In the genomic region with DNA sequence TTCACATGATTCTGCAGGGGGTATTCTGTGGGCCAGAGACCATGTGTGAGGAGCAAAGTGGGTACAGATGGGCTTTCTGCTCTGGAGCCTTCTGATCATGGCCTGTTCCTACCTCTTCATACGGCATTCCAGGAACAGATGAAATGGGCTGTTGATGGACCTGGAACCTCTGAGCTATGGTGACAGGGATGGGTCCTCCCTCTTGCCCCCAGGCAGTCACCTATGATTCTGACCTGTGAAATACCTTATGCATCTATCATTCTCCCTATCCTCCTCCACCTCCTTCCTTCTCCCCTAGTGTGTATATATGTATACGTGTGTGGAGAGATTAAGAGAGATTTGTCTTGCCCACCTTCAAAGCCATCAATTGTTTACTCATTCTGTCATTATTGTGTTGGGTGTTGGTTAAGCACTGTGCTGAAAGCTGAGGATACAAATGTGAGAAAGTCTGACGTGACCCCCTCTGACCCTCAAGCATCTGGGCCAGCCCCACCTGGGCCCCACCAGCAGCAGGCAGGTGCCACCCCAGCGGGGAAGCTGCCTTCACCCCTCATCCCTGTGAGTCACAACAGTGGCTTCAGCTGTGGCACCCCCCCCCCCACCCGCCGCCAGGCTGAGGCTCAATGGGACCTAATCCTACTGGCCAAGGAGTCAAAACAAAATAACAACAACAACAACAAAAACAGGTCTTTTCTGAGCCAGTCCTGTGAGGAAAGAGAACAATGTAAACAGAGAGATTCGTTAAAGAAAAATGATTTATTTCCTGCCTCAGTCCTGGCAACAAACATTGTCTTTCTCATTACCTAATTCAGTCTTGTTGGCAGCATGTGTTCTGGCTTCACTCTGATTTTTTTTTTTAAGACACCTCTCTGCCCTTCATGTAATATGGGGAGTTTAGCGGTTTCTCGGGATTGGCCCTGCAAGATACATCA, we compare ENCODE assay signal across 17 cellular contexts.
DNase-seq lines count a peak whose midpoint lies in the region; ATAC-seq, FAIRE-seq and TF ChIP-seq lines count a peak whose summit lies in the region.
"Had no signal": no experiment of that assay in that cellular context is flagged by ENCODE, and none has a peak within 500 bp of the region (broad histone marks: within the 10 kb centered on the region; RNA-seq: fewer than 3 reads in every experiment).

No MANE protein-coding gene starts in this region.

- no peaks in the 10 kb centered on the region for H3K4me1 ChIP-seq in GM23338 (ENCODE audit: insufficient read depth)
- peaks cover 38% of the 10 kb centered on the region for H3K4me1 ChIP-seq in adipocyte (ENCODE audit: control insufficient read depth, insufficient read depth, low read length)
- peaks cover 36% of the 10 kb centered on the region for H3K4me1 ChIP-seq in keratinocyte (ENCODE audit: control insufficient read depth, extremely low read depth, insufficient read depth, low read length)
- peaks cover 25% of the 10 kb centered on the region for H3K4me1 ChIP-seq in smooth muscle cell (ENCODE audit: low read depth)

- no peak for DNase-seq in GM23338 (ENCODE audit: low spot score)
- DNase-seq in adipocyte (ENCODE audit: low read depth): peak; percentile 45
- DNase-seq in keratinocyte (ENCODE audit: low read depth, low spot score): no peak
- DNase-seq in smooth muscle cell (lab: John Stamatoyannopoulos, UW; ENCODE audit: unreplicated experiment): no peak
- DNase-seq in SHP77 treated with DMSO at 0.1 percent for 48 hours (lab: John Stamatoyannopoulos, UW): no peak
- DNase-seq in substantia nigra (lab: John Stamatoyannopoulos, UW): no peak
- DNase-seq in hypothalamus (lab: John Stamatoyannopoulos, UW): no peak
- DNase-seq: activated T-cell treated with anti-CD3 and anti-CD28 coated beads, Interleukin-2, amount 50 U/mL, for 72 hours; GF-D8; naive B cell; NCI-H1417 treated with DMSO at 0.1 percent for 48 hours; NK-92 treated with Interleukin-12 subunit alpha and Interleukin-12 subunit beta, amount 100 ng/mL, for 24 hours; stimulated activated CD8-positive, alpha-beta memory T cell treated with anti-CD3 and anti-CD28 coated beads, Interleukin-4, amount 100 ng/mL, for 48 hours had no signal

- 63% methylated on average over 9 of the region's 9 CpGs for WGBS in smooth muscle cell (ENCODE audit: low lambda C conversion rate)

- no peaks in the 10 kb centered on the region for H3K9me1 ChIP-seq in keratinocyte (ENCODE audit: control insufficient read depth, extremely low read depth, insufficient read depth, low read length)

- no peaks in the 10 kb centered on the region for H3K36me3 ChIP-seq in GM23338 (ENCODE audit: insufficient read depth)
- no peaks in the 10 kb centered on the region for H3K36me3 ChIP-seq in adipocyte (ENCODE audit: control insufficient read depth, insufficient read depth, low read length, severe bottlenecking)
- H3K36me3 ChIP-seq in keratinocyte (ENCODE audit: control insufficient read depth in 2 of 2, extremely low read depth in 1 of 2, insufficient read depth in 2 of 2, low read length in 2 of 2): no peaks in the 10 kb centered on the region
- H3K36me3 ChIP-seq in smooth muscle cell (ENCODE audit: low read depth): no peaks in the 10 kb centered on the region

- H3F3A ChIP-seq in GM23338 (replicated peaks; ENCODE audit: low read depth) (no peaks in the 10 kb centered on the region), smooth muscle cell (ENCODE audit: low read depth) (peaks cover 48% of the 10 kb centered on the region)

- H2AFZ ChIP-seq in GM23338 (peak overlapping the region; percentile 47; the same call in 1 of the 2 replicates), keratinocyte (ENCODE audit: control insufficient read depth, low read length) (peak overlapping the region; percentile 4), smooth muscle cell (ENCODE audit: low read depth) (no peak overlapping the region)

- peaks cover 8% of the 10 kb centered on the region; the same call in 2 of the 3 replicates for H3K4me1 Mint-ChIP-seq in GM23338
- H3K4me1 Mint-ChIP-seq: IgD-negative memory B cell, naive B cell had no signal

- H3K27ac Mint-ChIP-seq in GM23338: peak overlapping the region; percentile 55; the same call in 1 of the 2 replicates
- H3K27ac Mint-ChIP-seq: activated T-cell treated with anti-CD3 and anti-CD28 coated beads, Interleukin-2, amount 50 U/mL, for 72 hours had no signal

- TF ChIP-seq CTCF in GM23338 (conservative IDR thresholded peaks at IDR 0.05; ENCODE audit: low read depth in 2 of 2) (no peak), keratinocyte (optimal IDR thresholded peaks at IDR 0.05 in 1 of 3, IDR thresholded peaks at IDR 0.05 in 1 of 3, conservative IDR thresholded peaks at IDR 0.05 in 1 of 3; ENCODE audit: extremely low read depth in 1 of 3, insufficient read depth in 2 of 3, low read length in 3 of 3) (no peak), smooth muscle cell (IDR thresholded peaks at IDR 0.05; ENCODE audit: borderline replicate concordance, insufficient read depth, poor library complexity, severe bottlenecking) (no peak)

- H3K9ac ChIP-seq in adipocyte (ENCODE audit: low read length) (peak overlapping the region; percentile 71), keratinocyte (ENCODE audit: control insufficient read depth, extremely low read depth, insufficient read depth, low read length) (peak overlapping the region; percentile 22), smooth muscle cell (ENCODE audit: low read depth) (peak overlapping the region; percentile 37)

- H3K4me3 ChIP-seq in GM23338 (no peak overlapping the region), adipocyte (ENCODE audit: low read length) (peak overlapping the region; percentile 39), keratinocyte (ENCODE audit: control insufficient read depth in 2 of 3, extremely low read depth in 1 of 3, insufficient read depth in 2 of 3, low read depth in 1 of 3, low read length in 3 of 3) (no peak overlapping the region), smooth muscle cell (no peak overlapping the region)

- no peaks in the 10 kb centered on the region for H3K79me2 ChIP-seq in GM23338 (replicated peaks; ENCODE audit: insufficient read depth)
- no peaks in the 10 kb centered on the region for H3K79me2 ChIP-seq in keratinocyte (ENCODE audit: control insufficient read depth, insufficient read depth, low read length)
- no peaks in the 10 kb centered on the region for H3K79me2 ChIP-seq in smooth muscle cell (ENCODE audit: low read depth)

- no peak overlapping the region for H3K4me3 Mint-ChIP-seq in GM23338
- H3K4me3 Mint-ChIP-seq: activated T-cell treated with anti-CD3 and anti-CD28 coated beads, Interleukin-2, amount 50 U/mL, for 72 hours; IgD-negative memory B cell had no signal

- H3K36me3 Mint-ChIP-seq in GM23338 (ENCODE audit: low read depth): peaks cover 14% of the 10 kb centered on the region
- H3K36me3 Mint-ChIP-seq: naive B cell had no signal

- H3K27ac ChIP-seq in GM23338 (ENCODE audit: low read depth) (no peak overlapping the region), keratinocyte (ENCODE audit: control insufficient read depth, insufficient read depth, low read length) (peak overlapping the region; percentile 57), smooth muscle cell (ENCODE audit: low read depth) (peak overlapping the region; percentile 92), substantia nigra (ENCODE audit: low read depth, low read length, poor library complexity, severe bottlenecking) (no peak overlapping the region)
- H3K27ac ChIP-seq: C4-2B had no signal

- peaks cover 26% of the 10 kb centered on the region for H3K9me3 Mint-ChIP-seq in GM23338
- H3K9me3 Mint-ChIP-seq: activated T-cell treated with anti-CD3 and anti-CD28 coated beads, Interleukin-2, amount 50 U/mL, for 72 hours had no signal

- no peaks in the 10 kb centered on the region for H3K9me3 ChIP-seq in adipocyte (ENCODE audit: control insufficient read depth, low read length)
- no peaks in the 10 kb centered on the region for H3K9me3 ChIP-seq in keratinocyte (ENCODE audit: control insufficient read depth, low read depth, low read length)
- no peaks in the 10 kb centered on the region for H3K9me3 ChIP-seq in smooth muscle cell (replicated peaks; ENCODE audit: low read depth)

- FAIRE-seq in keratinocyte (lab: Jason Lieb, UNC): peak; percentile 55

- peaks cover 6% of the 10 kb centered on the region for H3K27me3 Mint-ChIP-seq in GM23338 (ENCODE audit: insufficient read depth, low read depth, poor library complexity)
- H3K27me3 Mint-ChIP-seq: IgD-negative memory B cell, naive B cell had no signal

- H4K20me1 ChIP-seq in GM23338 (replicated peaks; ENCODE audit: insufficient read depth): no peaks in the 10 kb centered on the region
- no peaks in the 10 kb centered on the region for H4K20me1 ChIP-seq in keratinocyte (ENCODE audit: control insufficient read depth, extremely low read depth, insufficient read depth, low read length)
- H4K20me1 ChIP-seq in smooth muscle cell (ENCODE audit: low read depth): no peaks in the 10 kb centered on the region

- H3K27me3 ChIP-seq in GM23338 (ENCODE audit: insufficient read depth) (no peaks in the 10 kb centered on the region), adipocyte (replicated peaks; ENCODE audit: control insufficient read depth, insufficient read depth, low read length) (no peaks in the 10 kb centered on the region), keratinocyte (ENCODE audit: control insufficient read depth, extremely low read depth, insufficient read depth, low read length) (no peaks in the 10 kb centered on the region), smooth muscle cell (ENCODE audit: low read depth) (no peaks in the 10 kb centered on the region)

- H3K9me2 ChIP-seq in GM23338 (ENCODE audit: insufficient read depth): no peaks in the 10 kb centered on the region

- ATAC-seq in GM23338 (no peak), HG02763 (IDR thresholded peaks at IDR 0.05; ENCODE audit: unreplicated experiment) (no peak)
- ATAC-seq: activated T-cell treated with anti-CD3 and anti-CD28 coated beads, Interleukin-2, amount 50 U/mL, for 72 hours; esophagus mucosa had no signal

- dilution Hi-C loops in keratinocyte (cut with MboI; ENCODE audit: extremely low pct_ligation_motif_present, low sequenced_read_pairs): no loop called here

- H3K4me2 ChIP-seq in GM23338 (no peak overlapping the region), keratinocyte (ENCODE audit: control insufficient read depth, extremely low read depth, insufficient read depth, low read depth, low read length) (peak overlapping the region; percentile 60), smooth muscle cell (peak overlapping the region; percentile 59)

TF ChIP-seq in GM23338, 12 proteins besides CTCF, POLR2A, EP300 and RAD21 (continues in another document):
- TF ChIP-seq, protein P1, sequence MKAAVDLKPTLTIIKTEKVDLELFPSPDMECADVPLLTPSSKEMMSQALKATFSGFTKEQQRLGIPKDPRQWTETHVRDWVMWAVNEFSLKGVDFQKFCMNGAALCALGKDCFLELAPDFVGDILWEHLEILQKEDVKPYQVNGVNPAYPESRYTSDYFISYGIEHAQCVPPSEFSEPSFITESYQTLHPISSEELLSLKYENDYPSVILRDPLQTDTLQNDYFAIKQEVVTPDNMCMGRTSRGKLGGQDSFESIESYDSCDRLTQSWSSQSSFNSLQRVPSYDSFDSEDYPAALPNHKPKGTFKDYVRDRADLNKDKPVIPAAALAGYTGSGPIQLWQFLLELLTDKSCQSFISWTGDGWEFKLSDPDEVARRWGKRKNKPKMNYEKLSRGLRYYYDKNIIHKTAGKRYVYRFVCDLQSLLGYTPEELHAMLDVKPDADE (IDR thresholded peaks at IDR 0.05): no peak

Comparison
In these comparisons a context has a peak if more than half of its experiments do, and no peak if none do; other contexts are left out.
1. H3K27ac ChIP-seq: peak in keratinocyte (single experiment) and smooth muscle cell (single experiment); none in GM23338 (single experiment) and substantia nigra (single experiment).
2. Peak in every context shown above with its lines, with median percentiles within 50 percentile points of each other: H3K9ac ChIP-seq.